27 cellular contexts compared by ENCODE assay signal in the genomic region with DNA sequence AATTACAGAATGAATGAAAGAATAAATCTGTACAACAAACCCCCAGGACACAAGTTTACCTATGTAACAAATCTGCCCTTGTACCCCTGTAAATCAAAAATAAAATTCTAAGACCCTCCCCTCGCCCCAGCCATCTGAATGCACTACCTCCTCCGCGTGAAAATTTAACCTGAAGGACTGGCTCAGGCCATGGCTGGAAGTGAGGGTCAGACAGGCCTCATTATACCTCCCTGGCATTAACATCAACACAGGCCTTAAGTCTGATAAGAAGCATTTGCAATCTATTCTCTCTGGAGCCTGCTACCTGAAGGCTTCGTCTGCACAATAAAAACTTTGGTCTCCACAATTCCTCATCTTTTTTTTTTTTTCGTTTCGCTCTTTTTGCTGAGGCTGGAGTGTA.
"Had no signal": no experiment of that assay in that cellular context is flagged by ENCODE, and none has a peak within 500 bp of the region (broad histone marks: within the 10 kb centered on the region; RNA-seq: fewer than 3 reads in every experiment).

No MANE protein-coding gene starts in this region.

- DNase-seq: activated CD4-positive, alpha-beta T cell treated with anti-CD3 and anti-CD28 coated beads for 48 hours; activated CD4-positive, alpha-beta T cell treated with anti-CD3 and anti-CD28 coated beads, Interleukin-2, amount 50 U/mL, for 48 hours; activated CD4-positive, CD25-positive, alpha-beta regulatory T cell; activated CD8-positive, alpha-beta memory T cell treated with anti-CD3 and anti-CD28 coated beads for 24 hours; activated effector memory CD4-positive, alpha-beta T cell treated with Interleukin-2 at 50 U/mL for 16 hours; activated naive CD4-positive, alpha-beta T cell treated with Interleukin-2 at 50 U/mL for 16 hours; activated naive CD8-positive, alpha-beta T cell treated with anti-CD3 and anti-CD28 coated beads, Interleukin-2, amount 10 ng/mL, durations not matched to agents 7 days and 5 days; dorsolateral prefrontal cortex; effector memory CD4-positive, alpha-beta T cell; foreskin fibroblast; head of caudate nucleus; hypothalamus; left ventricle myocardium inferior; midbrain; spleen; stimulated activated naive CD4-positive, alpha-beta T cell treated with Interleukin-2 at 50 U/mL for 16 hours; T-cell had no signal

- H3K27ac ChIP-seq: ascending aorta, coronary artery, dorsolateral prefrontal cortex, left ventricle myocardium inferior, right atrium auricular region, spleen, tibial nerve had no signal

- H3K27ac Mint-ChIP-seq: brain; T-helper 2 cell treated with Interferon-gamma antibody and Interleukin-4, amounts not matched to agents 5 μg/mL and 100 μg/mL, for 36 hours had no signal

- H3K36me3 ChIP-seq: ascending aorta, left ventricle myocardium inferior, right atrium auricular region, spleen, tibial nerve had no signal

- H3K4me3 Mint-ChIP-seq: brain; neural crest cell; T-helper 2 cell treated with Interferon-gamma antibody and Interleukin-4, amounts not matched to agents 5 μg/mL and 100 μg/mL, for 36 hours had no signal

- ATAC-seq: esophagus mucosa; naive thymus-derived CD4-positive, alpha-beta T cell; T-cell had no signal

- H3K9me3 Mint-ChIP-seq: activated naive CD8-positive, alpha-beta T cell treated with anti-CD3 and anti-CD28 coated beads, Interleukin-2, amount 10 ng/mL, durations not matched to agents 7 days and 5 days; brain; naive thymus-derived CD4-positive, alpha-beta T cell; neural crest cell; T-cell; T-helper 2 cell treated with Interferon-gamma antibody and Interleukin-4, amounts not matched to agents 5 μg/mL and 100 μg/mL, for 36 hours had no signal

- H3K9me3 ChIP-seq: ascending aorta, left ventricle myocardium inferior, right atrium auricular region, spleen, tibial nerve had no signal

- H3K4me1 Mint-ChIP-seq: brain had no signal

- H3K36me3 Mint-ChIP-seq: activated naive CD8-positive, alpha-beta T cell treated with anti-CD3 and anti-CD28 coated beads, Interleukin-2, amount 10 ng/mL, durations not matched to agents 7 days and 5 days; brain; naive thymus-derived CD4-positive, alpha-beta T cell; T-cell had no signal

- H3K27me3 Mint-ChIP-seq: activated naive CD8-positive, alpha-beta T cell treated with anti-CD3 and anti-CD28 coated beads, Interleukin-2, amount 10 ng/mL, durations not matched to agents 7 days and 5 days; naive thymus-derived CD4-positive, alpha-beta T cell; T-cell had no signal

- H3K4me3 ChIP-seq: ascending aorta, coronary artery, dorsolateral prefrontal cortex, left ventricle myocardium inferior, lung, right atrium auricular region, spleen, tibial nerve had no signal

- H3K27me3 ChIP-seq: ascending aorta, right atrium auricular region, spleen, tibial nerve had no signal

- H3K4me1 ChIP-seq: ascending aorta, left ventricle myocardium inferior, right atrium auricular region, tibial nerve had no signal
